1 cellular context compared by ENCODE assay signal in genomic region chr1:226309398-226310122, GRCh38.
TF ChIP-seq lines count a peak whose summit lies in the region.

No MANE protein-coding gene starts in this region.

TF ChIP-seq in HepG2, 621 proteins besides CTCF, POLR2A, EP300 and RAD21 (continued from another document):
- TF ChIP-seq TRAFD1 (CRISPR knock-in tag; IDR thresholded peaks at IDR 0.05; ENCODE audit: borderline replicate concordance) (no peak), PRDM10 (CRISPR knock-in tag; IDR thresholded peaks at IDR 0.05; ENCODE audit: low read depth) (no peak), NFIB (CRISPR knock-in tag; IDR thresholded peaks at IDR 0.05; ENCODE audit: borderline replicate concordance) (no peak), MXD3 (CRISPR knock-in tag; IDR thresholded peaks at IDR 0.05) (peak; percentile 54; the same call in 1 of the 2 replicates), NAIF1 (CRISPR knock-in tag; IDR thresholded peaks at IDR 0.05; ENCODE audit: borderline replicate concordance) (no peak), AHR (CRISPR knock-in tag; IDR thresholded peaks at IDR 0.05) (no peak; the same call in 1 of the 2 replicates), NCOR1 (IDR thresholded peaks at IDR 0.05; ENCODE audit: borderline replicate concordance, low read length) (no peak), MAF1 (CRISPR knock-in tag; IDR thresholded peaks at IDR 0.05; ENCODE audit: borderline replicate concordance) (no peak), MZF1 (CRISPR knock-in tag; IDR thresholded peaks at IDR 0.05; ENCODE audit: borderline replicate concordance) (no peak), ZNF879 (CRISPR knock-in tag; IDR thresholded peaks at IDR 0.05) (no peak), ZNF569 (CRISPR knock-in tag; IDR thresholded peaks at IDR 0.05; ENCODE audit: borderline replicate concordance) (no peak), U2AF1 (optimal IDR thresholded peaks at IDR 0.05; ENCODE audit: low read depth, low read length) (peak; percentile 65), GZF1 (CRISPR knock-in tag; IDR thresholded peaks at IDR 0.05) (no peak), FOXA3 (CRISPR knock-in tag; IDR thresholded peaks at IDR 0.05) (peak; percentile 15; the same call in 1 of the 2 replicates), KLF11 (CRISPR knock-in tag; IDR thresholded peaks at IDR 0.05) (no peak), ZNF484 (CRISPR knock-in tag; IDR thresholded peaks at IDR 0.05; ENCODE audit: borderline replicate concordance, low read depth) (no peak), CREM (IDR thresholded peaks at IDR 0.05) (no peak), CREM (CRISPR knock-in tag; IDR thresholded peaks at IDR 0.05) (no peak), GLMP (CRISPR knock-in tag; IDR thresholded peaks at IDR 0.05; ENCODE audit: borderline replicate concordance) (no peak), CREBL2 (CRISPR knock-in tag; IDR thresholded peaks at IDR 0.05; ENCODE audit: borderline replicate concordance) (0 out of 2 replicates have a peak, but pooled peaks have one; percentile 43), UBTF (CRISPR knock-in tag; IDR thresholded peaks at IDR 0.05) (peak; percentile 60; the same call in 1 of the 2 replicates), TFAP4 (IDR thresholded peaks at IDR 0.05; ENCODE audit: borderline replicate concordance, low read depth) (peak; percentile 62; the same call in 1 of the 2 replicates), ZNF577 (CRISPR knock-in tag; IDR thresholded peaks at IDR 0.05; ENCODE audit: borderline replicate concordance, low read depth) (no peak), ZNF468 (CRISPR knock-in tag; IDR thresholded peaks at IDR 0.05) (peak; percentile 1; the same call in 1 of the 2 replicates), BCL6 (CRISPR knock-in tag; IDR thresholded peaks at IDR 0.05) (peak; percentile 19; the same call in 1 of the 2 replicates), ZNF30 (CRISPR knock-in tag; IDR thresholded peaks at IDR 0.05) (no peak), ZNF609 (CRISPR knock-in tag; IDR thresholded peaks at IDR 0.05; ENCODE audit: borderline replicate concordance) (no peak), ZNF33B (CRISPR knock-in tag; IDR thresholded peaks at IDR 0.05) (0 out of 2 replicates have a peak, but pooled peaks have one; percentile 42), ZNF253 (CRISPR knock-in tag; IDR thresholded peaks at IDR 0.05; ENCODE audit: borderline replicate concordance) (no peak; the same call in 1 of the 2 replicates), NFRKB (IDR thresholded peaks at IDR 0.05) (no peak), PAX8 (CRISPR knock-in tag; IDR thresholded peaks at IDR 0.05; ENCODE audit: borderline replicate concordance) (no peak), KDM3A (CRISPR knock-in tag; IDR thresholded peaks at IDR 0.05; ENCODE audit: low read depth) (0 out of 2 replicates have a peak, but pooled peaks have one; percentile 26), EEA1 (CRISPR knock-in tag; IDR thresholded peaks at IDR 0.05; ENCODE audit: borderline replicate concordance) (0 out of 2 replicates have a peak, but pooled peaks have one; percentile 10), ARID2 (CRISPR knock-in tag; IDR thresholded peaks at IDR 0.05; ENCODE audit: borderline replicate concordance) (no peak), PHF8 (CRISPR knock-in tag; IDR thresholded peaks at IDR 0.05) (no peak), HOXA7 (CRISPR knock-in tag; IDR thresholded peaks at IDR 0.05) (no peak), NR2F6 (IDR thresholded peaks at IDR 0.05) (no peak), NR2F6 (CRISPR knock-in tag; IDR thresholded peaks at IDR 0.05) (peak; percentile 27; the same call in 1 of the 2 replicates)
TF ChIP-seq in HepG2: peak in this region for 60.
